In the genomic region with DNA sequence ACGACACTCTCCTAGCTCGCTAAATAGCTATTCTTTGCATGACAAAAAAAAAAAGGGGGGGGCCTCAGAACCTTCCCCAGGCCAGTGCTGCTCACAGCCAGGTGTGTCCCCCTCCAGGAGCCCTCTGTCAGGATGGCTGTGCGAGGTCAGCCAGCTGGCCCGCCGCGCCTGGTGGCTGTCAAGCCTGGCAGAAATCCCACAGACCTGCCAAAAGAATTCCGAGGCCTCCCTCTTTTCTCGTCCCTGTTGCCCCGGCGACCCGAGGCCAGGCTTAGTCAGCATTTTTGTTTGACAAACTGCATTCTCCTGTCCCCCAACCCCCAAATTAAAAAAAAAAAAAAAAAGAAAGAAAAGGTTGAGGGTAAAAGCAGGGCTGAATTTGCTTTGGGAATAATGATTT, we compare ENCODE assay signal across 10 cellular contexts.
A peak's percentile ranks its signal among the peaks of the same experiment; 100 is the strongest.
DNase-seq lines count a peak whose midpoint lies in the region; ATAC-seq and TF ChIP-seq lines count a peak whose summit lies in the region.
"Had no signal": no experiment of that assay in that cellular context is flagged by ENCODE, and none has a peak within 500 bp of the region (broad histone marks: within the 10 kb centered on the region; RNA-seq: fewer than 3 reads in every experiment).

No MANE protein-coding gene starts in this region.

- H3K4me3 Mint-ChIP-seq in activated T-helper 2 cell treated with anti-CD3 and anti-CD28 coated beads, Interferon-gamma antibody, Interleukin-2, Interleukin-4, amounts not matched to agents 10 μg/mL and 5 μg/mL and 100 μg/mL, durations not matched to agents 14 hours and 24 hours and 36 hours (ENCODE audit: low read depth): no peak overlapping the region
- H3K4me3 Mint-ChIP-seq in natural killer cell: no peak overlapping the region
- H3K4me3 Mint-ChIP-seq: dendritic cell treated with granulocyte-macrophage colony-stimulating factor and Interleukin-4, amounts not matched to agents 40 ng/mL and 50 ng/mL, for 4 days had no signal

- no peaks in the 10 kb centered on the region for H3K9me3 Mint-ChIP-seq in activated T-helper 2 cell treated with anti-CD3 and anti-CD28 coated beads, Interferon-gamma antibody, Interleukin-2, Interleukin-4, amounts not matched to agents 10 μg/mL and 5 μg/mL and 100 μg/mL, durations not matched to agents 14 hours and 24 hours and 36 hours
- H3K9me3 Mint-ChIP-seq in natural killer cell: no peaks in the 10 kb centered on the region
- H3K9me3 Mint-ChIP-seq: dendritic cell treated with granulocyte-macrophage colony-stimulating factor and Interleukin-4, amounts not matched to agents 40 ng/mL and 50 ng/mL, for 4 days had no signal

- H3K27ac ChIP-seq in SJSA1: peak overlapping the region; percentile 37

- TF ChIP-seq CTCF in natural killer cell (IDR thresholded peaks at IDR 0.05): no peak

- peaks cover 80% of the 10 kb centered on the region for H3K4me1 ChIP-seq in SJSA1 (replicated peaks)

- H3K4me3 ChIP-seq in SJSA1: no peak overlapping the region

- H3K27me3 Mint-ChIP-seq in activated T-helper 2 cell treated with anti-CD3 and anti-CD28 coated beads, Interferon-gamma antibody, Interleukin-2, Interleukin-4, amounts not matched to agents 10 μg/mL and 5 μg/mL and 100 μg/mL, durations not matched to agents 14 hours and 24 hours and 36 hours (ENCODE audit: low read depth): peaks cover 12% of the 10 kb centered on the region
- peaks cover 4 to 23% of the 10 kb centered on the region in 2 donors for H3K27me3 Mint-ChIP-seq in natural killer cell (ENCODE audit: low read depth in 2 of 2)

- H3K4me1 Mint-ChIP-seq in activated T-helper 2 cell treated with anti-CD3 and anti-CD28 coated beads, Interferon-gamma antibody, Interleukin-2, Interleukin-4, amounts not matched to agents 10 μg/mL and 5 μg/mL and 100 μg/mL, durations not matched to agents 14 hours and 24 hours and 36 hours (ENCODE audit: low read depth): peaks cover 3% of the 10 kb centered on the region
- peaks cover 16 to 18% of the 10 kb centered on the region in 2 donors for H3K4me1 Mint-ChIP-seq in natural killer cell

- peaks cover 11% of the 10 kb centered on the region for H3K36me3 ChIP-seq in SJSA1

- H3K36me3 Mint-ChIP-seq in activated T-helper 2 cell treated with anti-CD3 and anti-CD28 coated beads, Interferon-gamma antibody, Interleukin-2, Interleukin-4, amounts not matched to agents 10 μg/mL and 5 μg/mL and 100 μg/mL, durations not matched to agents 14 hours and 24 hours and 36 hours (ENCODE audit: low read depth): no peaks in the 10 kb centered on the region
- no peaks in the 10 kb centered on the region for H3K36me3 Mint-ChIP-seq in natural killer cell

- in situ Hi-C loops in Caki2 (cut with HindIII; ENCODE audit: low pct_unique_long_range_greater_than_20kb, low sequenced_read_pairs): no loop called here

- DNase-seq in Caki2 (ENCODE audit: low read depth) (peak; percentile 41), SJSA1 (ENCODE audit: low read depth in 1 of 2, low spot score in 2 of 2) (peak; percentile 60 to 62), Right ventricle myocardium superior (peak; percentile 85), nucleus accumbens (lab: John Stamatoyannopoulos, UW) (peak in 31 of 56 donors; percentile 3 to 62 (median 26)), GM19238 (ENCODE audit: insufficient read length, low spot score) (no peak), natural killer cell (no peak)
- no peak for DNase-seq in activated T-helper 2 cell treated with anti-CD3 and anti-CD28 coated beads, Interferon-gamma antibody, Interleukin-2, Interleukin-4, amounts not matched to agents 10 μg/mL and 5 μg/mL and 100 μg/mL, durations not matched to agents 14 hours and 24 hours and 36 hours (ENCODE audit: low spot score)
- DNase-seq: small intestine had no signal

- H3K27ac Mint-ChIP-seq in activated T-helper 2 cell treated with anti-CD3 and anti-CD28 coated beads, Interferon-gamma antibody, Interleukin-2, Interleukin-4, amounts not matched to agents 10 μg/mL and 5 μg/mL and 100 μg/mL, durations not matched to agents 14 hours and 24 hours and 36 hours: no peak overlapping the region
- no peak overlapping the region for H3K27ac Mint-ChIP-seq in natural killer cell
- H3K27ac Mint-ChIP-seq: dendritic cell treated with granulocyte-macrophage colony-stimulating factor and Interleukin-4, amounts not matched to agents 40 ng/mL and 50 ng/mL, for 4 days had no signal

- H3K27me3 ChIP-seq in SJSA1 (replicated peaks): no peaks in the 10 kb centered on the region

- intact Hi-C loops in Right ventricle myocardium superior (cut with DNase I) (no loop called here), natural killer cell (cut with micrococcal nuclease) (no loop called here)
- intact Hi-C loops in activated T-helper 2 cell treated with anti-CD3 and anti-CD28 coated beads, Interferon-gamma antibody, Interleukin-2, Interleukin-4, amounts not matched to agents 10 μg/mL and 5 μg/mL and 100 μg/mL, durations not matched to agents 14 hours and 24 hours and 36 hours (cut with micrococcal nuclease): no loop called here

- no peaks in the 10 kb centered on the region for H3K9me3 ChIP-seq in SJSA1 (replicated peaks)

- peak; percentile 93 for ATAC-seq in Right ventricle myocardium superior (ENCODE audit: poor library complexity)
- ATAC-seq in HG03045 (IDR thresholded peaks at IDR 0.05; ENCODE audit: unreplicated experiment): no peak
- ATAC-seq in natural killer cell: no peak

Comparison
In these comparisons a context has a peak if more than half of its experiments do, and no peak if none do; other contexts are left out.
1. DNase-seq: peak in Caki2 (single experiment), SJSA1 (2 of 2), Right ventricle myocardium superior (single experiment) and nucleus accumbens (31 of 56); none in GM19238 (single experiment), activated T-helper 2 cell treated with anti-CD3 and anti-CD28 coated beads, Interferon-gamma antibody, Interleukin-2, Interleukin-4, amounts not matched to agents 10 μg/mL and 5 μg/mL and 100 μg/mL, durations not matched to agents 14 hours and 24 hours and 36 hours (single experiment) and natural killer cell (single experiment).